Comparison of ENCODE assay signal across 15 cellular contexts in the genomic region with DNA sequence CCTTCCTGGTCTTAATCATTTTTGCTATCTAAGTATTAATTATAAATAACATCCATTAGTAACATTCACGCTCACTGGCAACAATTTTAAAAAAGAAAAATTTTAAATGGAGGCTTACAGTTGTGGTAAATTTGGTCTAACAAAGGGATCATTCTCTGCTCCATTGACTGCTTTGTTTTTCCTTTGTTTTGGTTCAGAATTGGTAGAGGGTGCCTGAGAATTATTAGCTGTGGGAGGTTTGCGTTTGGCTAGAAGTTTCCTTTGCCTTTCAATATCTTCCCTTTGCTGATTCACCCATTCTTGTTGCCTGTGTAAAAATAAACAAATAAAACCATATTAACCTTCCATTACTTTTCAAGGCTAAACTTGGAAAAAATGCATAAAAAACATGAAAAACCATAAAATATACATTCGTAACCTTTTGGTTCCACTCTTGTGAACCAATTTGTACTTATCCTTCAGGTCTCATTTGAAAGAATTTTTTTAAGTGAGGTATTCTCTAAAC.
"Had no signal": no experiment of that assay in that cellular context is flagged by ENCODE, and none has a peak within 500 bp of the region (broad histone marks: within the 10 kb centered on the region; RNA-seq: fewer than 3 reads in every experiment).

No MANE protein-coding gene starts in this region.

- H3K4me3 ChIP-seq: breast epithelium, lung, thyroid gland had no signal

- ATAC-seq: activated CD4-positive, CD25-positive, alpha-beta regulatory T cell treated with anti-CD3 and anti-CD28 coated beads, Interleukin-2, amount 50 U/mL, for 24 hours; activated CD8-positive, alpha-beta T cell treated with anti-CD3 and anti-CD28 coated beads, Interleukin-2, amount 10 ng/mL, durations not matched to agents 7 days and 5 days; esophagus mucosa; left cardiac atrium; sciatic nerve; stimulated activated memory B cell treated with anti-CD40 and anti-IgM and Interleukin-4, amounts not matched to agents 10 μg/mL and 1 μg/mL and 100 μg/mL, for 72 hours had no signal

- H3K9me3 ChIP-seq: breast epithelium, thyroid gland had no signal

- H3K36me3 ChIP-seq: breast epithelium had no signal

- H3K27me3 ChIP-seq: breast epithelium, thyroid gland had no signal

- H3K4me1 ChIP-seq: breast epithelium, thyroid gland had no signal

- H3K27ac ChIP-seq: breast epithelium, thyroid gland had no signal

- DNase-seq: activated CD4-positive, alpha-beta T cell treated with anti-CD3 and anti-CD28 coated beads, Interleukin-2, amount 10 ng/mL, durations not matched to agents 7 days and 5 days; activated CD8-positive, alpha-beta T cell treated with anti-CD3 and anti-CD28 coated beads, Interleukin-2, amount 10 ng/mL, durations not matched to agents 7 days and 5 days; activated naive CD4-positive, alpha-beta T cell treated with Interleukin-2 at 50 U/mL for 16 hours; activated naive CD8-positive, alpha-beta T cell treated with anti-CD3 and anti-CD28 coated beads, Interleukin-2, amount 10 ng/mL, durations not matched to agents 7 days and 5 days; activated T-cell treated with anti-CD3 and anti-CD28 coated beads, Interleukin-2, amount 50 U/mL, for 24 hours; effector CD4-positive, alpha-beta T cell; left cardiac atrium; stimulated activated CD4-positive, alpha-beta T cell treated with anti-CD3 and anti-CD28 coated beads, Interleukin-4, amount 100 ng/mL, for 4 hours; thyroid gland had no signal
